Comparison of ENCODE assay signal across 12 cellular contexts in the genomic region with DNA sequence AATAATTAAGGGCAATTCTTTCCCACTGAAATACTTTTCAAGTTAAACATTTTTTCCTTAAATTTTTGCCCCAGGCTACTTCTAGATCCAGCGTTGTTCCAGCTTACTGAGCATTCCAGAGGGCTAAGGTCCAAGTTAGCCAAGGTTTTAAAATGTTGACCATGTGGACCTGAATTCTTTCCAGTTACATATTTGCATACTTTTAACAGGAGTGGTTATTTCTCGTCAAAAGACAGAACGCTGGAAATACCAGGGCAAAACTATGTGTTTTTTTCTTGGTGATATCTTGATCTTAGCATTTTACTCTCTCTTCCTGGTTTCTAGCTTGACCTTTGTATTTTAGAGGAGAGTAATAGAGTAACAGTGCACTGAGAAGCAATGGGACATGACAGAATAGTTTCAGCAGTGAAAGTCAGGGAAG. TPM values are rescaled to one million over a fixed set of nuclear protein-coding genes. Genes with fewer than 3 reads are reported as not detected.
DNase-seq lines count a peak whose midpoint lies in the region; ATAC-seq, FAIRE-seq and TF ChIP-seq lines count a peak whose summit lies in the region.
"Had no signal": no experiment of that assay in that cellular context is flagged by ENCODE, and none has a peak within 500 bp of the region (broad histone marks: within the 10 kb centered on the region; RNA-seq: fewer than 3 reads in every experiment).

No MANE protein-coding gene starts in this region.

- TF ChIP-seq POLR2A in endothelial cell of umbilical vein (IDR thresholded peaks at IDR 0.05; ENCODE audit: low read depth, low read length) = no peak

- no peak overlapping the region for H3K4me3 ChIP-seq in endothelial cell of umbilical vein (replicated peaks in 1 of 3; ENCODE audit: insufficient read depth in 1 of 3, low read depth in 1 of 3, low read length in 3 of 3)
- H3K4me3 ChIP-seq: psoas muscle had no signal

- H2AFZ ChIP-seq in endothelial cell of umbilical vein (ENCODE audit: low read depth, low read length) = peak overlapping the region; percentile 51

- no peaks in the 10 kb centered on the region for H4K20me1 ChIP-seq in endothelial cell of umbilical vein (replicated peaks; ENCODE audit: control insufficient read depth, extremely low read depth, insufficient read depth, low read length)

- peak overlapping the region; percentile 96 for H3K27ac Mint-ChIP-seq in mesothelial cell of epicardium
- H3K27ac Mint-ChIP-seq: activated naive CD4-positive, alpha-beta T cell treated with anti-CD3 and anti-CD28 coated beads, Interleukin-2, amount 10 ng/mL, durations not matched to agents 7 days and 5 days had no signal

- H3K27me3 Mint-ChIP-seq in mesothelial cell of epicardium (ENCODE audit: low read depth) = no peaks in the 10 kb centered on the region
- H3K27me3 Mint-ChIP-seq: activated naive CD4-positive, alpha-beta T cell treated with anti-CD3 and anti-CD28 coated beads, Interleukin-2, amount 10 ng/mL, durations not matched to agents 7 days and 5 days had no signal

- no peak overlapping the region for H3K27ac ChIP-seq in endothelial cell of umbilical vein (ENCODE audit: insufficient read depth, low read depth, low read length)
- H3K27ac ChIP-seq: psoas muscle, WERI-Rb-1 had no signal

- FAIRE-seq in endothelial cell of umbilical vein (lab: Jason Lieb, UNC) = no peak

- H3K9ac ChIP-seq in endothelial cell of umbilical vein (replicated peaks; ENCODE audit: extremely low read depth, insufficient read depth, low read length) = no peak overlapping the region

- CTCF ChIA-PET in endothelial cell of umbilical vein (lab: Charles Lee) = interaction anchor here (0.8 to 1.3 kb wide), 3 partner anchors 10 to 79 kb away, joined by 3 to 6 read pairs (median 3); no protein-coding TSS in a partner anchor

- H3K27me3 ChIP-seq in endothelial cell of umbilical vein (ENCODE audit: control insufficient read depth in 2 of 2, insufficient read depth in 2 of 2, low read length in 2 of 2) = no peaks in the 10 kb centered on the region

- H3K4me2 ChIP-seq in endothelial cell of umbilical vein (ENCODE audit: insufficient read depth, low read length) = no peak overlapping the region

- POLR2A ChIA-PET in endothelial cell of umbilical vein (lab: Charles Lee) = interaction anchor here (1.2 to 1.6 kb wide), 2 partner anchors 23 to 189 kb away, joined by 4 to 6 read pairs; no protein-coding TSS in a partner anchor

- H3K36me3 Mint-ChIP-seq in mesothelial cell of epicardium = no peaks in the 10 kb centered on the region
- H3K36me3 Mint-ChIP-seq: activated naive CD4-positive, alpha-beta T cell treated with anti-CD3 and anti-CD28 coated beads, Interleukin-2, amount 10 ng/mL, durations not matched to agents 7 days and 5 days had no signal

- H3K9me3 Mint-ChIP-seq in mesothelial cell of epicardium = no peaks in the 10 kb centered on the region
- H3K9me3 Mint-ChIP-seq: activated naive CD4-positive, alpha-beta T cell treated with anti-CD3 and anti-CD28 coated beads, Interleukin-2, amount 10 ng/mL, durations not matched to agents 7 days and 5 days had no signal

- BruUV-seq in endothelial cell of umbilical vein (replicated peaks; lab: Mats Ljungman, UMichigan) = no TSS peak

- no peaks in the 10 kb centered on the region for H3K9me3 ChIP-seq in endothelial cell of umbilical vein (replicated peaks; ENCODE audit: control insufficient read depth, insufficient read depth, low read length)
- H3K9me3 ChIP-seq: psoas muscle had no signal

- intact Hi-C loops in endothelial cell of umbilical vein (cut with micrococcal nuclease) = no loop called here
- intact Hi-C loops in Right ventricle myocardium superior (cut with DNase I) = no loop called here

- H3K4me3 Mint-ChIP-seq in mesothelial cell of epicardium = no peak overlapping the region
- H3K4me3 Mint-ChIP-seq: activated naive CD4-positive, alpha-beta T cell treated with anti-CD3 and anti-CD28 coated beads, Interleukin-2, amount 10 ng/mL, durations not matched to agents 7 days and 5 days had no signal

- H3K4me1 ChIP-seq in endothelial cell of umbilical vein (ENCODE audit: control insufficient read depth, extremely low read depth, insufficient read depth, low read length) = peaks cover 8% of the 10 kb centered on the region
- H3K4me1 ChIP-seq: psoas muscle had no signal

- no peaks in the 10 kb centered on the region for H3K36me3 ChIP-seq in endothelial cell of umbilical vein (ENCODE audit: control insufficient read depth in 2 of 2, extremely low read depth in 1 of 2, insufficient read depth in 2 of 2, low read length in 2 of 2)
- H3K36me3 ChIP-seq: WERI-Rb-1 had no signal

- peaks cover 17% of the 10 kb centered on the region for H3K4me1 Mint-ChIP-seq in mesothelial cell of epicardium

- ATAC-seq in Right ventricle myocardium superior (ENCODE audit: poor library complexity) = no peak
- ATAC-seq: psoas muscle had no signal

- no peaks in the 10 kb centered on the region for H3K9me1 ChIP-seq in endothelial cell of umbilical vein (replicated peaks; ENCODE audit: control insufficient read depth, extremely low read depth, insufficient read depth, low read length)

- dilution Hi-C loops in endothelial cell of umbilical vein (cut with MboI; ENCODE audit: extremely low pct_ligation_motif_present, low sequenced_read_pairs) = no loop called here

- peak; percentile 53 for DNase-seq in A172 (ENCODE audit: low spot score)
- peak; percentile 95 for DNase-seq in M059J (ENCODE audit: low read depth)
- peak; percentile 5 for DNase-seq in endothelial cell of umbilical vein (ENCODE audit: low read depth, low spot score)
- DNase-seq in mesothelial cell of epicardium (ENCODE audit: low spot score in 2 of 2, unreplicated experiment in 2 of 2) = no peak
- DNase-seq in GOT3 (lab: John Stamatoyannopoulos, UW) = no peak
- DNase-seq in CD1c-positive myeloid dendritic cell (ENCODE audit: extremely low spot score) = no peak
- DNase-seq in activated gamma-delta T cell (lab: John Stamatoyannopoulos, UW) = no peak
- no peak for DNase-seq in Right ventricle myocardium superior
- DNase-seq: activated naive CD4-positive, alpha-beta T cell treated with anti-CD3 and anti-CD28 coated beads, Interleukin-2, amount 10 ng/mL, durations not matched to agents 7 days and 5 days; glutamatergic neuron; psoas muscle; WERI-Rb-1 had no signal

- TF ChIP-seq CTCF in endothelial cell of umbilical vein (IDR thresholded peaks at IDR 0.05; ENCODE audit: extremely low read depth in 1 of 2, insufficient read depth in 1 of 2, low read depth in 1 of 2, low read length in 2 of 2) (no peak), mesothelial cell of epicardium (IDR thresholded peaks at IDR 0.05; ENCODE audit: unreplicated experiment) (no peak)

- no peaks in the 10 kb centered on the region for H3K79me2 ChIP-seq in endothelial cell of umbilical vein (ENCODE audit: control insufficient read depth, insufficient read depth, low read length)

TF ChIP-seq in endothelial cell of umbilical vein, 7 proteins besides CTCF, POLR2A, EP300 and RAD21:
- TF ChIP-seq FOS (IDR thresholded peaks at IDR 0.05; ENCODE audit: borderline replicate concordance, insufficient read depth, low read length) (no peak), JUN (IDR thresholded peaks at IDR 0.05; ENCODE audit: borderline replicate concordance, insufficient read depth, insufficient read length, low read depth) (no peak), EZH2 (IDR thresholded peaks at IDR 0.05; ENCODE audit: borderline replicate concordance, low read depth, low read length, severe bottlenecking) (no peak), GATA2 (IDR thresholded peaks at IDR 0.05; ENCODE audit: insufficient read depth, insufficient read length, low read depth, low read length) (no peak), MAX (IDR thresholded peaks at IDR 0.05; ENCODE audit: insufficient read depth, insufficient read length) (no peak), POLR2AphosphoS5 (IDR thresholded peaks at IDR 0.05; ENCODE audit: insufficient read depth, low read depth, low read length) (no peak), MYC (IDR thresholded peaks at IDR 0.05; ENCODE audit: low read depth, low read length) (no peak)

RNA-seq across cellular contexts. Expression of gene TMC1, which starts 32.8 kb away (rescaled TPM):
- total RNA-seq in A172 (2014; rRNA removed; shearing (Covaris generic)) = not detected in 2 replicates
- total RNA-seq in M059J (2014; rRNA removed; shearing (Covaris generic)) = 1.1 TPM in 1 of 2 replicates, not detected in the other
- total RNA-seq in endothelial cell of umbilical vein = 0.48 and 1.5 TPM in 2 replicates
- polyA plus RNA-seq in endothelial cell of umbilical vein = 0.30 TPM in 1 of 2 replicates, not detected in the other
- polyA plus RNA-seq in endothelial cell of umbilical vein (2011; cell fraction: cytosol; rRNA removed) = 0.04 and 0.17 TPM in 2 replicates
- polyA plus RNA-seq in endothelial cell of umbilical vein (2011; cell fraction: nucleus; rRNA removed) = 0.50 and 1.1 TPM in 2 replicates
- polyA plus RNA-seq in endothelial cell of umbilical vein (2012) = 0.15 and 0.17 TPM in 2 replicates
- polyA minus RNA-seq in endothelial cell of umbilical vein = 0.64 and 1.2 TPM in 2 replicates
- not detected for polyA minus RNA-seq in endothelial cell of umbilical vein (2011; cell fraction: cytosol; rRNA and poly(A)+ RNA removed)
- polyA minus RNA-seq in endothelial cell of umbilical vein (2011; cell fraction: nucleus; rRNA and poly(A)+ RNA removed) = not detected in 2 replicates
- 0.22 to 0.29 TPM in 2 of 3 replicates, not detected in the other for total RNA-seq in mesothelial cell of epicardium
- not detected for total RNA-seq in Right ventricle myocardium superior

Comparison
In these comparisons a context has a peak if more than half of its experiments do, and no peak if none do; other contexts are left out.
1. DNase-seq: peak in A172 (single experiment), M059J (single experiment) and endothelial cell of umbilical vein (single experiment); none in mesothelial cell of epicardium (0 of 2), GOT3 (single experiment), CD1c-positive myeloid dendritic cell (single experiment), activated gamma-delta T cell (single experiment) and Right ventricle myocardium superior (single experiment).